ENCODE assay signal across 22 cellular contexts in genomic region chr10:86940677-86941076, GRCh38. TPM values are rescaled to one million over a fixed set of nuclear protein-coding genes. Genes with fewer than 3 reads are reported as not detected.
DNase-seq lines count a peak whose midpoint lies in the region; ATAC-seq, FAIRE-seq and TF ChIP-seq lines count a peak whose summit lies in the region.
"Had no signal": no experiment of that assay in that cellular context is flagged by ENCODE, and none has a peak within 500 bp of the region (broad histone marks: within the 10 kb centered on the region; RNA-seq: fewer than 3 reads in every experiment).

No MANE protein-coding gene starts in this region.

- TF ChIP-seq RAD21 in HepG2 (CRISPR knock-in tag; IDR thresholded peaks at IDR 0.05): no peak

- H3K9me3 ChIP-seq in HepG2 (ENCODE audit: low read length): no peaks in the 10 kb centered on the region
- no peaks in the 10 kb centered on the region for H3K9me3 ChIP-seq in thoracic aorta

- no peak for TF ChIP-seq POLR2A in HepG2 (IDR thresholded peaks at IDR 0.05; ENCODE audit: insufficient read depth in 1 of 2, low read depth in 2 of 2, low read length in 2 of 2)

- TF ChIP-seq CTCF in chondrocyte (IDR thresholded peaks at IDR 0.05) (no peak), HepG2 (CRISPR knock-in tag; IDR thresholded peaks at IDR 0.05) (no peak), thoracic aorta (IDR thresholded peaks at IDR 0.05) (no peak), natural killer cell (IDR thresholded peaks at IDR 0.05) (no peak)

- H3K4me2 ChIP-seq in HepG2 (ENCODE audit: low read depth, low read length): no peak overlapping the region; the same call in 1 of the 2 replicates

- H3K4me1 ChIP-seq in HepG2 (ENCODE audit: insufficient read depth, low read length) (peaks cover 30% of the 10 kb centered on the region), thoracic aorta (ENCODE audit: control insufficient read depth in 1 of 2, low read depth in 2 of 2) (peaks cover 17 to 48% of the 10 kb centered on the region in 2 donors)

- in situ Hi-C loops in HepG2 (cut with HindIII; ENCODE audit: extremely low pct_ligation_motif_present, low pct_unique_long_range_greater_than_20kb): no loop called here

- no peak for ATAC-seq in HepG2
- ATAC-seq in thoracic aorta (ENCODE audit: insufficient number of reproducible peaks, low FRiP score, low read depth): no peak
- no peak for ATAC-seq in natural killer cell
- ATAC-seq in HG03565 (IDR thresholded peaks at IDR 0.05; ENCODE audit: unreplicated experiment): no peak
- ATAC-seq: CD8-positive, alpha-beta T cell had no signal

- H3K27ac Mint-ChIP-seq in chondrocyte (ENCODE audit: unreplicated experiment): no peak overlapping the region
- H3K27ac Mint-ChIP-seq in natural killer cell: no peak overlapping the region
- H3K27ac Mint-ChIP-seq: CD8-positive, alpha-beta T cell had no signal

- H3K27ac ChIP-seq in HepG2 (ENCODE audit: extremely low read length, insufficient read depth, low read length) (no peak overlapping the region), thoracic aorta (no peak overlapping the region)

- 19% methylated on average over 2 of the region's 6 CpGs for WGBS in HepG2 (ENCODE audit: low lambda C conversion rate)

- no peaks in the 10 kb centered on the region for H3K79me2 ChIP-seq in HepG2 (ENCODE audit: insufficient read depth, low read length)

- H3K4me3 ChIP-seq in HepG2 (replicated peaks in 1 of 3; ENCODE audit: insufficient read depth in 1 of 3, low read depth in 2 of 3, low read length in 3 of 3) (no peak overlapping the region), thoracic aorta (no peak overlapping the region)

- no peaks in the 10 kb centered on the region for H3K9me3 Mint-ChIP-seq in chondrocyte (ENCODE audit: low read depth)
- H3K9me3 Mint-ChIP-seq in natural killer cell: no peaks in the 10 kb centered on the region
- H3K9me3 Mint-ChIP-seq: CD8-positive, alpha-beta T cell had no signal

- H3K9ac ChIP-seq in HepG2 (ENCODE audit: insufficient read depth, low read depth, low read length): no peak overlapping the region

- no peak for FAIRE-seq in HepG2 (lab: Jason Lieb, UNC)
- FAIRE-seq: A204.1, GM19239 had no signal

- peaks cover 22% of the 10 kb centered on the region for H3K4me1 Mint-ChIP-seq in chondrocyte (ENCODE audit: low read depth)
- H3K4me1 Mint-ChIP-seq in natural killer cell: peaks cover 3 to 6% of the 10 kb centered on the region in 2 donors

- H3K36me3 Mint-ChIP-seq in chondrocyte (ENCODE audit: low read depth) (no peaks in the 10 kb centered on the region), natural killer cell (no peaks in the 10 kb centered on the region)
- H3K36me3 Mint-ChIP-seq: CD8-positive, alpha-beta T cell had no signal

- CTCF ChIA-PET in HepG2 (lab: Yijun Ruan, JAX; ENCODE audit: low intra/inter-chr PET ratio, low total read pairs): interaction anchor here (2.1 to 2.6 kb wide), 2 partner anchors 20 to 26 kb away, joined by 20 to 26 read pairs; no protein-coding TSS in a partner anchor

- DNase-seq in activated effector memory CD4-positive, alpha-beta T cell treated with anti-CD3 and anti-CD28 coated beads, Interleukin-2, amount 50 U/mL, for 16 hours: peak; percentile 49
- DNase-seq in activated effector memory CD4-positive, alpha-beta T cell treated with Interleukin-2 at 50 U/mL for 16 hours: no peak
- DNase-seq in chondrocyte (ENCODE audit: low spot score): peak; percentile 64
- DNase-seq in HepG2 (ENCODE audit: low spot score): no peak
- peak; percentile 1 for DNase-seq in thoracic aorta (ENCODE audit: low spot score)
- no peak for DNase-seq in natural killer cell
- DNase-seq in HK-2 (ENCODE audit: unreplicated experiment): no peak
- DNase-seq: DMS53, EL, GOT3, KG1, NCI-H1417, NCI-H187, NCI-H2227 treated with DMSO at 0.1 percent for 48 hours, NCI-H510A treated with DMSO at 0.1 percent for 48 hours, NCI-H774, SHP77 had no signal

- BruUV-seq in HepG2 (replicated peaks; lab: Mats Ljungman, UMichigan): no TSS peak

- POLR2A ChIA-PET in HepG2 (lab: Yijun Ruan, JAX): no interaction called here

- no peaks in the 10 kb centered on the region for H3K27me3 Mint-ChIP-seq in chondrocyte (ENCODE audit: low read depth)
- no peaks in the 10 kb centered on the region for H3K27me3 Mint-ChIP-seq in natural killer cell (ENCODE audit: low read depth in 2 of 2)

- TF ChIP-seq EP300 in HepG2 (IDR thresholded peaks at IDR 0.05; ENCODE audit: low read depth in 2 of 2, low read length in 2 of 2): no peak
- no peak for TF ChIP-seq EP300 in HepG2 (CRISPR knock-in tag; IDR thresholded peaks at IDR 0.05; ENCODE audit: borderline replicate concordance)

- H3K27me3 ChIP-seq in HepG2 (ENCODE audit: control insufficient read depth in 1 of 2, insufficient read depth in 2 of 2, low read length in 2 of 2): peaks cover 3 to 12% of the 10 kb centered on the region in 2 experiments; a peak in 2 of 5 replicates
- H3K27me3 ChIP-seq in thoracic aorta (replicated peaks; ENCODE audit: insufficient read depth): no peaks in the 10 kb centered on the region

- no peaks in the 10 kb centered on the region for H4K20me1 ChIP-seq in HepG2 (ENCODE audit: insufficient read depth, low read length)

- no peaks in the 10 kb centered on the region for H3K36me3 ChIP-seq in HepG2 (replicated peaks in 1 of 2; ENCODE audit: control insufficient read depth in 1 of 2, insufficient read depth in 2 of 2, low read length in 2 of 2)
- no peaks in the 10 kb centered on the region for H3K36me3 ChIP-seq in thoracic aorta

- intact Hi-C loops in HepG2 (cut with micrococcal nuclease; ENCODE audit: unreplicated experiment): no loop called here
- intact Hi-C loops in natural killer cell (cut with micrococcal nuclease): no loop called here

- H2AFZ ChIP-seq in HepG2 (ENCODE audit: low read length): no peak overlapping the region

- H3K4me3 Mint-ChIP-seq in chondrocyte (ENCODE audit: unreplicated experiment): no peak overlapping the region
- H3K4me3 Mint-ChIP-seq in natural killer cell: no peak overlapping the region
- H3K4me3 Mint-ChIP-seq: CD8-positive, alpha-beta T cell had no signal

RNA-seq across cellular contexts. Expression of gene MMRN2, which starts 16.7 kb away (rescaled TPM):
- total RNA-seq in chondrocyte (0.31 to 0.92 TPM (median 0.40 TPM) in 3 replicates), HepG2 (2016; rRNA removed; fragmentation: Illumina TruSeq; extraction: Trizol) (0.04 TPM in 1 of 2 replicates, not detected in the other), thoracic aorta (10 to 100 TPM; 49.4 to 55.0 TPM), natural killer cell (1 to 10 TPM in 1 of 3 donors, not detected in 2; 1.3 TPM)
- not detected in 2 replicates for total RNA-seq in HepG2 (2016; cell fraction: cytosol; rRNA removed; fragmentation: Illumina TruSeq; extraction: Trizol; ENCODE audit: low read depth)
- not detected in 2 replicates for total RNA-seq in HepG2 (2016; cell fraction: insoluble cytoplasmic fraction; rRNA removed; fragmentation: Illumina TruSeq; extraction: Trizol)
- not detected in 2 replicates for total RNA-seq in HepG2 (2016; cell fraction: membrane; rRNA removed; fragmentation: Illumina TruSeq; extraction: Trizol)
- not detected in 2 replicates for total RNA-seq in HepG2 (2016; cell fraction: nucleus; rRNA removed; fragmentation: Illumina TruSeq; extraction: Trizol)
- polyA plus RNA-seq in HepG2 (2011; rRNA removed): 0.03 TPM in 1 of 2 replicates, not detected in the other
- 0.01 and 0.04 TPM in 2 replicates for polyA plus RNA-seq in HepG2 (2011; cell fraction: cytosol; rRNA removed)
- 0.07 and 0.13 TPM in 2 replicates for polyA plus RNA-seq in HepG2 (2011; cell fraction: nucleus; rRNA removed)
- polyA plus RNA-seq in HepG2 (2012): 0.19 and 0.20 TPM in 2 replicates
- polyA plus RNA-seq in HepG2 (2016; cell fraction: cytosol; fragmentation: Illumina TruSeq; extraction: Trizol; ENCODE audit: low read depth): not detected in 2 replicates
- polyA plus RNA-seq in HepG2 (2016; cell fraction: insoluble cytoplasmic fraction; fragmentation: Illumina TruSeq; extraction: Trizol; ENCODE audit: low read depth): not detected in 2 replicates
- polyA plus RNA-seq in HepG2 (2016; cell fraction: membrane; fragmentation: Illumina TruSeq; extraction: Trizol; ENCODE audit: low read depth): 0.07 TPM in 1 of 2 replicates, not detected in the other
- polyA plus RNA-seq in HepG2 (2016; cell fraction: nucleus; fragmentation: Illumina TruSeq; extraction: Trizol; ENCODE audit: insufficient read depth, low read depth): not detected in 2 replicates
- polyA minus RNA-seq in HepG2 (2011; rRNA and poly(A)+ RNA removed; ENCODE audit: low replicate concordance): 0.04 and 0.70 TPM in 2 replicates
- not detected in 2 replicates for polyA minus RNA-seq in HepG2 (2011; cell fraction: cytosol; rRNA and poly(A)+ RNA removed)
- not detected in 2 replicates for polyA minus RNA-seq in HepG2 (2011; cell fraction: nucleus; rRNA and poly(A)+ RNA removed)
- total RNA-seq: OCI-LY7 had no signal

RNA-seq across cellular contexts. Expression of gene SNCG, which starts 17.7 kb away (rescaled TPM):
- total RNA-seq in chondrocyte: 1.2 to 2.2 TPM (median 1.5 TPM) in 3 replicates
- total RNA-seq in HepG2 (2016; rRNA removed; fragmentation: Illumina TruSeq; extraction: Trizol): 0.22 TPM in 1 of 2 replicates, not detected in the other
- not detected in 2 replicates for total RNA-seq in HepG2 (2016; cell fraction: cytosol; rRNA removed; fragmentation: Illumina TruSeq; extraction: Trizol; ENCODE audit: low read depth)
- total RNA-seq in HepG2 (2016; cell fraction: insoluble cytoplasmic fraction; rRNA removed; fragmentation: Illumina TruSeq; extraction: Trizol): not detected in 2 replicates
- total RNA-seq in HepG2 (2016; cell fraction: membrane; rRNA removed; fragmentation: Illumina TruSeq; extraction: Trizol): not detected in 2 replicates
- total RNA-seq in HepG2 (2016; cell fraction: nucleus; rRNA removed; fragmentation: Illumina TruSeq; extraction: Trizol): not detected in 2 replicates
- polyA plus RNA-seq in HepG2 (2011; rRNA removed): 0.86 and 0.91 TPM in 2 replicates
- 1.1 and 1.8 TPM in 2 replicates for polyA plus RNA-seq in HepG2 (2011; cell fraction: cytosol; rRNA removed)
- polyA plus RNA-seq in HepG2 (2011; cell fraction: nucleus; rRNA removed): 1.2 and 1.8 TPM in 2 replicates
- polyA plus RNA-seq in HepG2 (2012): 0.32 TPM in 1 of 2 replicates, not detected in the other
- polyA plus RNA-seq in HepG2 (2016; cell fraction: cytosol; fragmentation: Illumina TruSeq; extraction: Trizol; ENCODE audit: low read depth): 0.33 and 0.71 TPM in 2 replicates
- not detected in 2 replicates for polyA plus RNA-seq in HepG2 (2016; cell fraction: insoluble cytoplasmic fraction; fragmentation: Illumina TruSeq; extraction: Trizol; ENCODE audit: low read depth)
- 0.30 and 0.38 TPM in 2 replicates for polyA plus RNA-seq in HepG2 (2016; cell fraction: membrane; fragmentation: Illumina TruSeq; extraction: Trizol; ENCODE audit: low read depth)
- polyA plus RNA-seq in HepG2 (2016; cell fraction: nucleus; fragmentation: Illumina TruSeq; extraction: Trizol; ENCODE audit: insufficient read depth, low read depth): not detected in 2 replicates
- polyA minus RNA-seq in HepG2 (2011; rRNA and poly(A)+ RNA removed; ENCODE audit: low replicate concordance): 0.56 and 4.7 TPM in 2 replicates
- polyA minus RNA-seq in HepG2 (2011; cell fraction: cytosol; rRNA and poly(A)+ RNA removed): 0.79 and 1.4 TPM in 2 replicates
- polyA minus RNA-seq in HepG2 (2011; cell fraction: nucleus; rRNA and poly(A)+ RNA removed): not detected in 2 replicates
- total RNA-seq in thoracic aorta: 100 to 1,000 TPM in 1 of 2 donors, 10 to 100 TPM in 1; 50.9 to 167 TPM
- total RNA-seq in natural killer cell: not detected
- total RNA-seq: CD8-positive, alpha-beta T cell; OCI-LY7 had no signal

RNA-seq across cellular contexts. Expression of gene ADIRF, which starts 27.6 kb away (rescaled TPM):
- total RNA-seq in chondrocyte: 0.54 to 0.65 TPM in 2 of 3 replicates, not detected in the other
- 0.40 and 0.44 TPM in 2 replicates for total RNA-seq in HepG2 (2016; rRNA removed; fragmentation: Illumina TruSeq; extraction: Trizol)
- total RNA-seq in HepG2 (2016; cell fraction: cytosol; rRNA removed; fragmentation: Illumina TruSeq; extraction: Trizol; ENCODE audit: low read depth): not detected in 2 replicates
- 0.17 TPM in 1 of 2 replicates, not detected in the other for total RNA-seq in HepG2 (2016; cell fraction: insoluble cytoplasmic fraction; rRNA removed; fragmentation: Illumina TruSeq; extraction: Trizol)
- total RNA-seq in HepG2 (2016; cell fraction: membrane; rRNA removed; fragmentation: Illumina TruSeq; extraction: Trizol): 0.41 TPM in 1 of 2 replicates, not detected in the other
- not detected in 2 replicates for total RNA-seq in HepG2 (2016; cell fraction: nucleus; rRNA removed; fragmentation: Illumina TruSeq; extraction: Trizol)
- polyA plus RNA-seq in HepG2 (2011; rRNA removed): 0.13 TPM in 1 of 2 replicates, not detected in the other
- 0.13 TPM in 1 of 2 replicates, not detected in the other for polyA plus RNA-seq in HepG2 (2011; cell fraction: cytosol; rRNA removed)
- polyA plus RNA-seq in HepG2 (2011; cell fraction: nucleus; rRNA removed): not detected in 2 replicates
- not detected in 2 replicates for polyA plus RNA-seq in HepG2 (2012)
- 0.27 and 0.36 TPM in 2 replicates for polyA plus RNA-seq in HepG2 (2016; cell fraction: cytosol; fragmentation: Illumina TruSeq; extraction: Trizol; ENCODE audit: low read depth)
- polyA plus RNA-seq in HepG2 (2016; cell fraction: insoluble cytoplasmic fraction; fragmentation: Illumina TruSeq; extraction: Trizol; ENCODE audit: low read depth): not detected in 2 replicates
- 0.62 and 1.4 TPM in 2 replicates for polyA plus RNA-seq in HepG2 (2016; cell fraction: membrane; fragmentation: Illumina TruSeq; extraction: Trizol; ENCODE audit: low read depth)
- not detected in 2 replicates for polyA plus RNA-seq in HepG2 (2016; cell fraction: nucleus; fragmentation: Illumina TruSeq; extraction: Trizol; ENCODE audit: insufficient read depth, low read depth)
- polyA minus RNA-seq in HepG2 (2011; rRNA and poly(A)+ RNA removed; ENCODE audit: low replicate concordance): not detected in 2 replicates
- not detected in 2 replicates for polyA minus RNA-seq in HepG2 (2011; cell fraction: cytosol; rRNA and poly(A)+ RNA removed)
- polyA minus RNA-seq in HepG2 (2011; cell fraction: nucleus; rRNA and poly(A)+ RNA removed): not detected in 2 replicates
- total RNA-seq in thoracic aorta: 100 to 1,000 TPM; 318 to 644 TPM
- total RNA-seq in natural killer cell: not detected
- total RNA-seq: CD8-positive, alpha-beta T cell; OCI-LY7 had no signal

Comparison
In these comparisons a context has a peak if more than half of its experiments do, and no peak if none do; other contexts are left out.
1. DNase-seq: peak in activated effector memory CD4-positive, alpha-beta T cell treated with anti-CD3 and anti-CD28 coated beads, Interleukin-2, amount 50 U/mL, for 16 hours (single experiment), chondrocyte (single experiment) and thoracic aorta (single experiment); none in activated effector memory CD4-positive, alpha-beta T cell treated with Interleukin-2 at 50 U/mL for 16 hours (single experiment), HepG2 (single experiment), natural killer cell (single experiment) and HK-2 (single experiment).
2. RNA of gene MMRN2, which starts 16.7 kb away (total RNA-seq): 49.4 to 55.0 TPM in thoracic aorta; 0.31 to 0.92 TPM in chondrocyte, 1.3 TPM in natural killer cell and 0.04 TPM in HepG2; every median in the first group is over 10 times any median in the second.
3. RNA of gene SNCG, which starts 17.7 kb away (total RNA-seq): 50.9 to 167 TPM in thoracic aorta; 1.2 to 2.2 TPM in chondrocyte, 0.22 TPM in HepG2 and not detected in natural killer cell; every median in the first group is over 10 times any median in the second.
4. RNA of gene ADIRF, which starts 27.6 kb away (total RNA-seq): 318 to 644 TPM in thoracic aorta; 0.54 to 0.65 TPM in chondrocyte, 0.17 to 0.44 TPM in HepG2 and not detected in natural killer cell; every median in the first group is over 100 times any median in the second.